8 cellular contexts compared by ENCODE assay signal in the genomic region with DNA sequence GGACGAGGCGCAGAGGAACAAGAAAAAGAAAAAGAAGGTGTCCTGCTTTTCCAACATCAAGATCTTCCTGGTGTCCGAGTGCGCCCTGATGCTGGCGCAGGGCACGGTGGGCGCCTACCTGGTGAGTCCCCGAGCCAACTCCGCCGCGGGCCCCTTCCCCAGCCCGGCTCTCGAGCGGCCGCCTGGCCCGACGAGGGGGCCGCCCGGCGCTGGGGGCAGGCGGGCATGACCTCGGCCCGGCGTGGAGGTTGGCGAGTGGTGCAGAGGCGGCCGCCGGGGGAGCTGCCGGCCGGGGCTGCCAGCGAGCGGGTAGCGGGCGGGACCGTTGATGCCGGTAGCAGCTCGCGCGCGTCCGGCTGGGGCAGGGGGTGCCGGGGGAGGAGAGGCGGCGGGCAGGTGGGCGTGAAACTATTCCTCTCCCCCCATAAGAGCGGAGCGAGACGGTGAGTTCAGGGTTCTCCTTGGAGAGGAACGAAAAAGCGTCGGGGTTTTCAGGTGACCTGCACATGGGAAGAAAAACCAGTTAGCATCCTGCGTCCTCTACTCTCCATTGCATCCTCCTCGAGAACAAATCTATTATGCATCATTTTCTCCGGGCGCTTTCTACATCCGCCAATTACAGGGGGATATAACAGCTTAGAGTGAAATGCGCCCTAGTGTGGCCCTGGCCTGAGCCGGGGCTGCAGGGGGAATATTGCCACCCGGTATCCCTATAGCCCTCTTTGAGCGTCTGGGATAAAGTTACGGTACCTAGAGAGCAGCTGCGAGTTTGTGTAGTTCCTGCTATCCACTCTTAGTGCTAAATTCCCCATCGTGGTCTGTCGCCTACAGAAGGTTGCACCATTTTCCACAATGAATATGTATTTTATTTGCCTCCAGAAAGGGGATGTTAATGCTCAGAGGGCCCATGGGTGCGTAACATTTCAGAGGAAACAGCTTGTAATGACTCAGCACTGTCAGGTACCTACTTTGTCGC. TPM values are rescaled to one million over a fixed set of nuclear protein-coding genes. Genes with fewer than 3 reads are reported as not detected.
DNase-seq lines count a peak whose midpoint lies in the region; ATAC-seq and TF ChIP-seq lines count a peak whose summit lies in the region.

No MANE protein-coding gene starts in this region.

- DNase-seq in BJ (ENCODE audit: low read depth) (no peak), WTC11 (ENCODE audit: low spot score) (peak; percentile 53), chondrocyte (ENCODE audit: low spot score) (no peak), kidney tubule cell (ENCODE audit: low spot score) (peak; percentile 51), DMS114 treated with DMSO at 0.1 percent for 48 hours (lab: John Stamatoyannopoulos, UW; ENCODE audit: unreplicated experiment) (no peak), NCI-H1436 (lab: John Stamatoyannopoulos, UW) (no peak)
- DNase-seq in stimulated activated CD4-positive, alpha-beta T cell treated with anti-CD3 and anti-CD28 coated beads, Interleukin-1b, Interleukin-23, amount 100 ng/mL, for 48 hours, result peak; percentile 30

- no peak overlapping the region for H2AFZ ChIP-seq in Loucy (ENCODE audit: low read length)

- peak overlapping the region; percentile 37 for H3K9ac ChIP-seq in Loucy (ENCODE audit: low read depth, low read length, poor library complexity, severe bottlenecking)

- H3K4me1 ChIP-seq in Loucy (ENCODE audit: insufficient read depth, low read length, poor library complexity, severe bottlenecking), result peaks cover 51% of the 10 kb centered on the region

- peaks cover 3% of the 10 kb centered on the region for H3K9me3 Mint-ChIP-seq in WTC11
- no peaks in the 10 kb centered on the region for H3K9me3 Mint-ChIP-seq in chondrocyte (ENCODE audit: low read depth)

- TF ChIP-seq CTCF in BJ (IDR thresholded peaks at IDR 0.05; ENCODE audit: insufficient read depth, low read depth, low read length), result no peak
- no peak for TF ChIP-seq CTCF in Loucy (conservative IDR thresholded peaks at IDR 0.05; ENCODE audit: low read length)
- no peak for TF ChIP-seq CTCF in WTC11 (IDR thresholded peaks at IDR 0.05)
- peak; percentile 46 for TF ChIP-seq CTCF in chondrocyte (IDR thresholded peaks at IDR 0.05)

- peaks cover 26% of the 10 kb centered on the region for H3F3A ChIP-seq in Loucy (ENCODE audit: low read depth)

- H3K27ac Mint-ChIP-seq in WTC11 (no peak overlapping the region), chondrocyte (ENCODE audit: unreplicated experiment) (no peak overlapping the region)

- H3K79me2 ChIP-seq in Loucy (ENCODE audit: insufficient read depth, low read length), result 0 out of 2 replicates have a peak, but pooled peaks cover 8% of the 10 kb centered on the region

- H3K27me3 ChIP-seq in BJ (ENCODE audit: control insufficient read depth, insufficient read depth, low read length), result no peaks in the 10 kb centered on the region
- H3K27me3 ChIP-seq in Loucy (ENCODE audit: insufficient read depth, low read length, poor library complexity, severe bottlenecking), result no peaks in the 10 kb centered on the region

- H3K4me3 Mint-ChIP-seq in WTC11 (peak overlapping the region; percentile 70), chondrocyte (ENCODE audit: unreplicated experiment) (peak overlapping the region; percentile 65)

- no peaks in the 10 kb centered on the region for H3K36me3 Mint-ChIP-seq in WTC11
- H3K36me3 Mint-ChIP-seq in chondrocyte (ENCODE audit: low read depth), result no peaks in the 10 kb centered on the region

- POLR2A ChIA-PET in BJ (lab: Charles Lee) (no interaction called here), WTC11 (lab: Charles Lee) (interaction anchor here (0.6 to 1.5 kb wide), 3 partner anchors 13 to 1896 kb away, joined by 3 to 9 read pairs (median 3); no protein-coding TSS in a partner anchor)

- CTCF ChIA-PET in BJ (lab: Yijun Ruan, JAX) (interaction anchor here (0.6 to 3.1 kb wide), 16 partner anchors 9 to 316 kb away, joined by 3 to 29 read pairs (median 6); no protein-coding TSS in a partner anchor), WTC11 (lab: Charles Lee) (interaction anchor here (0.6 to 5.4 kb wide), 23 partner anchors 9 to 551 kb away, joined by 3 to 52 read pairs (median 4); no protein-coding TSS in a partner anchor)

- H3K4me1 Mint-ChIP-seq in WTC11, result peaks cover 40% of the 10 kb centered on the region
- peaks cover 8% of the 10 kb centered on the region for H3K4me1 Mint-ChIP-seq in chondrocyte (ENCODE audit: low read depth)

- peak overlapping the region; percentile 68 for H3K4me2 ChIP-seq in Loucy (ENCODE audit: low read depth, low read length, poor library complexity, severe bottlenecking)

- H3K27me3 Mint-ChIP-seq in WTC11 (ENCODE audit: low read depth) (peaks cover 24% of the 10 kb centered on the region), chondrocyte (ENCODE audit: low read depth) (peaks cover 13% of the 10 kb centered on the region)

- no peaks in the 10 kb centered on the region for H4K20me1 ChIP-seq in Loucy (ENCODE audit: insufficient read depth, low read length, poor library complexity, severe bottlenecking)

- no peaks in the 10 kb centered on the region for H3K9me2 ChIP-seq in Loucy (replicated peaks; ENCODE audit: low read depth, low read length)

- H3K36me3 ChIP-seq in BJ (ENCODE audit: control insufficient read depth, insufficient read depth, low read length) (no peaks in the 10 kb centered on the region), Loucy (ENCODE audit: insufficient read depth, low read length) (no peaks in the 10 kb centered on the region)

- H3K4me3 ChIP-seq in BJ (ENCODE audit: low read depth, low read length) (peak overlapping the region; percentile 58), Loucy (ENCODE audit: low read length, poor library complexity, severe bottlenecking) (peak overlapping the region; percentile 72)

- peak; percentile 26 for ATAC-seq in WTC11

- no peaks in the 10 kb centered on the region for H3K9me3 ChIP-seq in Loucy (ENCODE audit: insufficient read depth, low read depth, low read length)

TF ChIP-seq in WTC11, 78 proteins besides CTCF, POLR2A, EP300 and RAD21:
- TF ChIP-seq, protein P1, sequence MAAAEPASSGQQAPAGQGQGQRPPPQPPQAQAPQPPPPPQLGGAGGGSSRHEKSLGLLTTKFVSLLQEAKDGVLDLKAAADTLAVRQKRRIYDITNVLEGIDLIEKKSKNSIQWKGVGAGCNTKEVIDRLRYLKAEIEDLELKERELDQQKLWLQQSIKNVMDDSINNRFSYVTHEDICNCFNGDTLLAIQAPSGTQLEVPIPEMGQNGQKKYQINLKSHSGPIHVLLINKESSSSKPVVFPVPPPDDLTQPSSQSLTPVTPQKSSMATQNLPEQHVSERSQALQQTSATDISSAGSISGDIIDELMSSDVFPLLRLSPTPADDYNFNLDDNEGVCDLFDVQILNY (CRISPR knock-in tag; IDR thresholded peaks at IDR 0.05), result peak; percentile 28; the same call in 1 of the 2 replicates
- TF ChIP-seq, protein P2, sequence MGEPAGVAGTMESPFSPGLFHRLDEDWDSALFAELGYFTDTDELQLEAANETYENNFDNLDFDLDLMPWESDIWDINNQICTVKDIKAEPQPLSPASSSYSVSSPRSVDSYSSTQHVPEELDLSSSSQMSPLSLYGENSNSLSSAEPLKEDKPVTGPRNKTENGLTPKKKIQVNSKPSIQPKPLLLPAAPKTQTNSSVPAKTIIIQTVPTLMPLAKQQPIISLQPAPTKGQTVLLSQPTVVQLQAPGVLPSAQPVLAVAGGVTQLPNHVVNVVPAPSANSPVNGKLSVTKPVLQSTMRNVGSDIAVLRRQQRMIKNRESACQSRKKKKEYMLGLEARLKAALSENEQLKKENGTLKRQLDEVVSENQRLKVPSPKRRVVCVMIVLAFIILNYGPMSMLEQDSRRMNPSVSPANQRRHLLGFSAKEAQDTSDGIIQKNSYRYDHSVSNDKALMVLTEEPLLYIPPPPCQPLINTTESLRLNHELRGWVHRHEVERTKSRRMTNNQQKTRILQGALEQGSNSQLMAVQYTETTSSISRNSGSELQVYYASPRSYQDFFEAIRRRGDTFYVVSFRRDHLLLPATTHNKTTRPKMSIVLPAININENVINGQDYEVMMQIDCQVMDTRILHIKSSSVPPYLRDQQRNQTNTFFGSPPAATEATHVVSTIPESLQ (CRISPR knock-in tag; IDR thresholded peaks at IDR 0.05), result no peak
- TF ChIP-seq, protein P3, sequence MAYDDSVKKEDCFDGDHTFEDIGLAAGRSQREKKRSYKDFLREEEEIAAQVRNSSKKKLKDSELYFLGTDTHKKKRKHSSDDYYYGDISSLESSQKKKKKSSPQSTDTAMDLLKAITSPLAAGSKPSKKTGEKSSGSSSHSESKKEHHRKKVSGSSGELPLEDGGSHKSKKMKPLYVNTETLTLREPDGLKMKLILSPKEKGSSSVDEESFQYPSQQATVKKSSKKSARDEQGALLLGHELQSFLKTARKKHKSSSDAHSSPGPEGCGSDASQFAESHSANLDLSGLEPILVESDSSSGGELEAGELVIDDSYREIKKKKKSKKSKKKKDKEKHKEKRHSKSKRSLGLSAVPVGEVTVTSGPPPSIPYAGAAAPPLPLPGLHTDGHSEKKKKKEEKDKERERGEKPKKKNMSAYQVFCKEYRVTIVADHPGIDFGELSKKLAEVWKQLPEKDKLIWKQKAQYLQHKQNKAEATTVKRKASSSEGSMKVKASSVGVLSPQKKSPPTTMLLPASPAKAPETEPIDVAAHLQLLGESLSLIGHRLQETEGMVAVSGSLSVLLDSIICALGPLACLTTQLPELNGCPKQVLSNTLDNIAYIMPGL (CRISPR knock-in tag; IDR thresholded peaks at IDR 0.05), result peak; percentile 69; the same call in 1 of the 2 replicates

RNA-seq across cellular contexts. Expression of a gene that starts 0.7 kb away (rescaled TPM):
- polyA plus RNA-seq in BJ (2011; rRNA removed), result 5.2 and 7.8 TPM in 2 replicates
- polyA minus RNA-seq in BJ (2011; rRNA and poly(A)+ RNA removed), result 6.3 and 12.5 TPM in 2 replicates
- 6.8 to 9.8 TPM (median 9.1 TPM) in 3 replicates for total RNA-seq in WTC11 (2021)
- 2.2 to 3.7 TPM (median 2.8 TPM) in 3 replicates for total RNA-seq in chondrocyte

Comparison
In these comparisons a context has a peak if more than half of its experiments do, and no peak if none do; other contexts are left out.
1. DNase-seq: peak in WTC11 (single experiment), kidney tubule cell (single experiment) and stimulated activated CD4-positive, alpha-beta T cell treated with anti-CD3 and anti-CD28 coated beads, Interleukin-1b, Interleukin-23, amount 100 ng/mL, for 48 hours (single experiment); none in BJ (single experiment), chondrocyte (single experiment), DMS114 treated with DMSO at 0.1 percent for 48 hours (single experiment) and NCI-H1436 (single experiment).